In the genomic region with DNA sequence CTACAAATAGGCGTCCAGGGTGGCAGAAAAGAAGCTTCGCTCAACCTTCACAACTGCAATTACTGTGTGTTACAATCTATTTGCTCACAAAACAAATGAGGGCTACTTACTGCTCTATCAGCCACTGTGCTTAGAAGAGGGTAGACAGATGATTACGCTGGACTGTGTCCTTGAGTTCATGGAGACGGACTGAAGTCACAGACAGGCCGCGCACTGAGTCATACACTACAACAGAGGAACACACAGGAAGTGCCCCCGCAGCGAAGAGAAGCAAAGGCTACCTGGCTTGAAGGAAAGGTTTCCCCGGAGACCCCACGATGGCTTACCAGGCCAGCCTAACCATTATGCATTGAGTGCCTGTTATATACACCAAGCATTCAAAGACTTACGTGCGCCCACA, we compare ENCODE assay signal across 1 cellular context.
TF ChIP-seq lines count a peak whose summit lies in the region.

No MANE protein-coding gene starts in this region.

TF ChIP-seq in HepG2, 621 proteins besides CTCF, POLR2A, EP300 and RAD21 (continued from another document and continues in another):
- TF ChIP-seq FOXJ3 (CRISPR knock-in tag; IDR thresholded peaks at IDR 0.05; ENCODE audit: borderline replicate concordance) (no peak), HMG20A (CRISPR knock-in tag; IDR thresholded peaks at IDR 0.05; ENCODE audit: borderline replicate concordance) (peak; percentile 50; the same call in 1 of the 2 replicates), RXRB (CRISPR knock-in tag; IDR thresholded peaks at IDR 0.05; ENCODE audit: borderline replicate concordance) (peak; percentile 71; the same call in 1 of the 2 replicates), ZNF501 (CRISPR knock-in tag; IDR thresholded peaks at IDR 0.05) (peak; percentile 49; the same call in 1 of the 2 replicates), KLF11 (CRISPR knock-in tag; IDR thresholded peaks at IDR 0.05) (no peak), KAT8 (CRISPR knock-in tag; IDR thresholded peaks at IDR 0.05) (0 out of 2 replicates have a peak, but pooled peaks have one; percentile 46), JUN (CRISPR knock-in tag; IDR thresholded peaks at IDR 0.05) (no peak), ARNTL (CRISPR knock-in tag; IDR thresholded peaks at IDR 0.05) (no peak), FOXA1 (IDR thresholded peaks at IDR 0.05) (no peak), FOXA1 (CRISPR knock-in tag; IDR thresholded peaks at IDR 0.05) (peak; percentile 45; the same call in 1 of the 2 replicates), ZNF34 (CRISPR knock-in tag; IDR thresholded peaks at IDR 0.05; ENCODE audit: borderline replicate concordance) (0 out of 2 replicates have a peak, but pooled peaks have one; percentile 49), ZNF644 (CRISPR knock-in tag; IDR thresholded peaks at IDR 0.05; ENCODE audit: low read depth) (no peak), TCF12 (IDR thresholded peaks at IDR 0.05) (no peak), TCF12 (CRISPR knock-in tag; IDR thresholded peaks at IDR 0.05) (no peak), PAX8 (CRISPR knock-in tag; IDR thresholded peaks at IDR 0.05; ENCODE audit: borderline replicate concordance) (no peak), NCOR1 (IDR thresholded peaks at IDR 0.05; ENCODE audit: borderline replicate concordance, low read length) (peak; percentile 39; the same call in 1 of the 2 replicates), ZNF790 (CRISPR knock-in tag; IDR thresholded peaks at IDR 0.05; ENCODE audit: borderline replicate concordance) (no peak), IRF2 (CRISPR knock-in tag; IDR thresholded peaks at IDR 0.05) (0 out of 2 replicates have a peak, but pooled peaks have one; percentile 39), TBX2 (CRISPR knock-in tag; IDR thresholded peaks at IDR 0.05; ENCODE audit: borderline replicate concordance) (peak; percentile 45), KMT2A (CRISPR knock-in tag; IDR thresholded peaks at IDR 0.05) (peak; percentile 73; the same call in 1 of the 2 replicates), MTF1 (CRISPR knock-in tag; IDR thresholded peaks at IDR 0.05) (no peak), HNF4A (CRISPR knock-in tag; IDR thresholded peaks at IDR 0.05) (peak; percentile 83), NONO (IDR thresholded peaks at IDR 0.05) (no peak), NONO (CRISPR knock-in tag; conservative IDR thresholded peaks at IDR 0.05) (0 out of 2 replicates have a peak, but pooled peaks have one; percentile 37), ARNT2 (CRISPR knock-in tag; IDR thresholded peaks at IDR 0.05; ENCODE audit: low read depth) (0 out of 2 replicates have a peak, but pooled peaks have one; percentile 39), PHF21A (CRISPR knock-in tag; IDR thresholded peaks at IDR 0.05) (peak; percentile 66; the same call in 1 of the 2 replicates), SIX1 (CRISPR knock-in tag; IDR thresholded peaks at IDR 0.05; ENCODE audit: borderline replicate concordance) (no peak)
- TF ChIP-seq, protein P1, sequence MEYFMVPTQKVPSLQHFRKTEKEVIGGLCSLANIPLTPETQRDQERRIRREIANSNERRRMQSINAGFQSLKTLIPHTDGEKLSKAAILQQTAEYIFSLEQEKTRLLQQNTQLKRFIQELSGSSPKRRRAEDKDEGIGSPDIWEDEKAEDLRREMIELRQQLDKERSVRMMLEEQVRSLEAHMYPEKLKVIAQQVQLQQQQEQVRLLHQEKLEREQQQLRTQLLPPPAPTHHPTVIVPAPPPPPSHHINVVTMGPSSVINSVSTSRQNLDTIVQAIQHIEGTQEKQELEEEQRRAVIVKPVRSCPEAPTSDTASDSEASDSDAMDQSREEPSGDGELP (IDR thresholded peaks at IDR 0.05; ENCODE audit: borderline replicate concordance, low read depth): peak; percentile 12; the same call in 1 of the 2 replicates
- TF ChIP-seq, protein P2, sequence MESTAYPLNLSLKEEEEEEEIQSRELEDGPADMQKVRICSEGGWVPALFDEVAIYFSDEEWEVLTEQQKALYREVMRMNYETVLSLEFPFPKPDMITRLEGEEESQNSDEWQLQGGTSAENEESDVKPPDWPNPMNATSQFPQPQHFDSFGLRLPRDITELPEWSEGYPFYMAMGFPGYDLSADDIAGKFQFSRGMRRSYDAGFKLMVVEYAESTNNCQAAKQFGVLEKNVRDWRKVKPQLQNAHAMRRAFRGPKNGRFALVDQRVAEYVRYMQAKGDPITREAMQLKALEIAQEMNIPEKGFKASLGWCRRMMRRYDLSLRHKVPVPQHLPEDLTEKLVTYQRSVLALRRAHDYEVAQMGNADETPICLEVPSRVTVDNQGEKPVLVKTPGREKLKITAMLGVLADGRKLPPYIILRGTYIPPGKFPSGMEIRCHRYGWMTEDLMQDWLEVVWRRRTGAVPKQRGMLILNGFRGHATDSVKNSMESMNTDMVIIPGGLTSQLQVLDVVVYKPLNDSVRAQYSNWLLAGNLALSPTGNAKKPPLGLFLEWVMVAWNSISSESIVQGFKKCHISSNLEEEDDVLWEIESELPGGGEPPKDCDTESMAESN (CRISPR knock-in tag; conservative IDR thresholded peaks at IDR 0.05): peak; percentile 62; the same call in 1 of the 2 replicates
- TF ChIP-seq, protein P3, sequence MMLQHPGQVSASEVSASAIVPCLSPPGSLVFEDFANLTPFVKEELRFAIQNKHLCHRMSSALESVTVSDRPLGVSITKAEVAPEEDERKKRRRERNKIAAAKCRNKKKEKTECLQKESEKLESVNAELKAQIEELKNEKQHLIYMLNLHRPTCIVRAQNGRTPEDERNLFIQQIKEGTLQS (CRISPR knock-in tag; IDR thresholded peaks at IDR 0.05): peak; percentile 79
- TF ChIP-seq, protein P4, sequence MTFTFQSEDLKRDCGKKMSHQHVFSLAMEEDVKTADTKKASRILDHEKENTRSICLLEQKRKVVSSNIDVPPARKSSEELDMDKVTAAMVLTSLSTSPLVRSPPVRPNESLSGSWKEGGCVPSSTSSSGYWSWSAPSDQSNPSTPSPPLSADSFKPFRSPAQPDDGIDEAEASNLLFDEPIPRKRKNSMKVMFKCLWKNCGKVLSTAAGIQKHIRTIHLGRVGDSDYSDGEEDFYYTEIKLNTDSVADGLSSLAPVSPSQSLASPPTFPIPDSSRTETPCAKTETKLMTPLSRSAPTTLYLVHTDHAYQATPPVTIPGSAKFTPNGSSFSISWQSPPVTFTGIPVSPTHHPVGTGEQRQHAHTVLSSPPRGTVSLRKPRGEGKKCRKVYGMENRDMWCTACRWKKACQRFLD (CRISPR knock-in tag; IDR thresholded peaks at IDR 0.05; ENCODE audit: borderline replicate concordance): no peak
- TF ChIP-seq, protein P5, sequence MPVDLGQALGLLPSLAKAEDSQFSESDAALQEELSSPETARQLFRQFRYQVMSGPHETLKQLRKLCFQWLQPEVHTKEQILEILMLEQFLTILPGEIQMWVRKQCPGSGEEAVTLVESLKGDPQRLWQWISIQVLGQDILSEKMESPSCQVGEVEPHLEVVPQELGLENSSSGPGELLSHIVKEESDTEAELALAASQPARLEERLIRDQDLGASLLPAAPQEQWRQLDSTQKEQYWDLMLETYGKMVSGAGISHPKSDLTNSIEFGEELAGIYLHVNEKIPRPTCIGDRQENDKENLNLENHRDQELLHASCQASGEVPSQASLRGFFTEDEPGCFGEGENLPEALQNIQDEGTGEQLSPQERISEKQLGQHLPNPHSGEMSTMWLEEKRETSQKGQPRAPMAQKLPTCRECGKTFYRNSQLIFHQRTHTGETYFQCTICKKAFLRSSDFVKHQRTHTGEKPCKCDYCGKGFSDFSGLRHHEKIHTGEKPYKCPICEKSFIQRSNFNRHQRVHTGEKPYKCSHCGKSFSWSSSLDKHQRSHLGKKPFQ (CRISPR knock-in tag; IDR thresholded peaks at IDR 0.05; ENCODE audit: insufficient replicate concordance): no peak
- TF ChIP-seq, protein P6, sequence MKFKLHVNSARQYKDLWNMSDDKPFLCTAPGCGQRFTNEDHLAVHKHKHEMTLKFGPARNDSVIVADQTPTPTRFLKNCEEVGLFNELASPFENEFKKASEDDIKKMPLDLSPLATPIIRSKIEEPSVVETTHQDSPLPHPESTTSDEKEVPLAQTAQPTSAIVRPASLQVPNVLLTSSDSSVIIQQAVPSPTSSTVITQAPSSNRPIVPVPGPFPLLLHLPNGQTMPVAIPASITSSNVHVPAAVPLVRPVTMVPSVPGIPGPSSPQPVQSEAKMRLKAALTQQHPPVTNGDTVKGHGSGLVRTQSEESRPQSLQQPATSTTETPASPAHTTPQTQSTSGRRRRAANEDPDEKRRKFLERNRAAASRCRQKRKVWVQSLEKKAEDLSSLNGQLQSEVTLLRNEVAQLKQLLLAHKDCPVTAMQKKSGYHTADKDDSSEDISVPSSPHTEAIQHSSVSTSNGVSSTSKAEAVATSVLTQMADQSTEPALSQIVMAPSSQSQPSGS (CRISPR knock-in tag; IDR thresholded peaks at IDR 0.05): peak; percentile 65; the same call in 1 of the 2 replicates
- TF ChIP-seq, protein P7, sequence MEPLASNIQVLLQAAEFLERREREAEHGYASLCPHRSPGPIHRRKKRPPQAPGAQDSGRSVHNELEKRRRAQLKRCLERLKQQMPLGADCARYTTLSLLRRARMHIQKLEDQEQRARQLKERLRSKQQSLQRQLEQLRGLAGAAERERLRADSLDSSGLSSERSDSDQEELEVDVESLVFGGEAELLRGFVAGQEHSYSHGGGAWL (CRISPR knock-in tag; IDR thresholded peaks at IDR 0.05): no peak
- TF ChIP-seq, protein P8, sequence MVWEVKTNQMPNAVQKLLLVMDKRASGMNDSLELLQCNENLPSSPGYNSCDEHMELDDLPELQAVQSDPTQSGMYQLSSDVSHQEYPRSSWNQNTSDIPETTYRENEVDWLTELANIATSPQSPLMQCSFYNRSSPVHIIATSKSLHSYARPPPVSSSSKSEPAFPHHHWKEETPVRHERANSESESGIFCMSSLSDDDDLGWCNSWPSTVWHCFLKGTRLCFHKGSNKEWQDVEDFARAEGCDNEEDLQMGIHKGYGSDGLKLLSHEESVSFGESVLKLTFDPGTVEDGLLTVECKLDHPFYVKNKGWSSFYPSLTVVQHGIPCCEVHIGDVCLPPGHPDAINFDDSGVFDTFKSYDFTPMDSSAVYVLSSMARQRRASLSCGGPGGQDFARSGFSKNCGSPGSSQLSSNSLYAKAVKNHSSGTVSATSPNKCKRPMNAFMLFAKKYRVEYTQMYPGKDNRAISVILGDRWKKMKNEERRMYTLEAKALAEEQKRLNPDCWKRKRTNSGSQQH (CRISPR knock-in tag; IDR thresholded peaks at IDR 0.05; ENCODE audit: low read depth): no peak
- TF ChIP-seq, protein P9, sequence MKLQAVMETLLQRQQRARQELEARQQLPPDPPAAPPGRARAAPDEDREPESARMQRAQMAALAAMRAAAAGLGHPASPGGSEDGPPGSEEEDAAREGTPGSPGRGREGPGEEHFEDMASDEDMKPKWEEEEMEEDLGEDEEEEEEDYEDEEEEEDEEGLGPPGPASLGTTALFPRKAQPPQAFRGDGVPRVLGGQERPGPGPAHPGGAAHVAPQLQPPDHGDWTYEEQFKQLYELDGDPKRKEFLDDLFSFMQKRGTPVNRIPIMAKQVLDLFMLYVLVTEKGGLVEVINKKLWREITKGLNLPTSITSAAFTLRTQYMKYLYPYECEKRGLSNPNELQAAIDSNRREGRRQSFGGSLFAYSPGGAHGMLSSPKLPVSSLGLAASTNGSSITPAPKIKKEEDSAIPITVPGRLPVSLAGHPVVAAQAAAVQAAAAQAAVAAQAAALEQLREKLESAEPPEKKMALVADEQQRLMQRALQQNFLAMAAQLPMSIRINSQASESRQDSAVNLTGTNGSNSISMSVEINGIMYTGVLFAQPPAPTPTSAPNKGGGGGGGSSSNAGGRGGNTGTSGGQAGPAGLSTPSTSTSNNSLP (IDR thresholded peaks at IDR 0.05; ENCODE audit: low read depth, low read length): peak; percentile 41
- TF ChIP-seq, protein P10, sequence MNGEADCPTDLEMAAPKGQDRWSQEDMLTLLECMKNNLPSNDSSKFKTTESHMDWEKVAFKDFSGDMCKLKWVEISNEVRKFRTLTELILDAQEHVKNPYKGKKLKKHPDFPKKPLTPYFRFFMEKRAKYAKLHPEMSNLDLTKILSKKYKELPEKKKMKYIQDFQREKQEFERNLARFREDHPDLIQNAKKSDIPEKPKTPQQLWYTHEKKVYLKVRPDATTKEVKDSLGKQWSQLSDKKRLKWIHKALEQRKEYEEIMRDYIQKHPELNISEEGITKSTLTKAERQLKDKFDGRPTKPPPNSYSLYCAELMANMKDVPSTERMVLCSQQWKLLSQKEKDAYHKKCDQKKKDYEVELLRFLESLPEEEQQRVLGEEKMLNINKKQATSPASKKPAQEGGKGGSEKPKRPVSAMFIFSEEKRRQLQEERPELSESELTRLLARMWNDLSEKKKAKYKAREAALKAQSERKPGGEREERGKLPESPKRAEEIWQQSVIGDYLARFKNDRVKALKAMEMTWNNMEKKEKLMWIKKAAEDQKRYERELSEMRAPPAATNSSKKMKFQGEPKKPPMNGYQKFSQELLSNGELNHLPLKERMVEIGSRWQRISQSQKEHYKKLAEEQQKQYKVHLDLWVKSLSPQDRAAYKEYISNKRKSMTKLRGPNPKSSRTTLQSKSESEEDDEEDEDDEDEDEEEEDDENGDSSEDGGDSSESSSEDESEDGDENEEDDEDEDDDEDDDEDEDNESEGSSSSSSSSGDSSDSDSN (CRISPR knock-in tag; IDR thresholded peaks at IDR 0.05): 0 out of 2 replicates have a peak, but pooled peaks have one; percentile 29
- TF ChIP-seq, protein P11, sequence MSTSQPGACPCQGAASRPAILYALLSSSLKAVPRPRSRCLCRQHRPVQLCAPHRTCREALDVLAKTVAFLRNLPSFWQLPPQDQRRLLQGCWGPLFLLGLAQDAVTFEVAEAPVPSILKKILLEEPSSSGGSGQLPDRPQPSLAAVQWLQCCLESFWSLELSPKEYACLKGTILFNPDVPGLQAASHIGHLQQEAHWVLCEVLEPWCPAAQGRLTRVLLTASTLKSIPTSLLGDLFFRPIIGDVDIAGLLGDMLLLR (CRISPR knock-in tag; IDR thresholded peaks at IDR 0.05): no peak
- TF ChIP-seq, protein P12, sequence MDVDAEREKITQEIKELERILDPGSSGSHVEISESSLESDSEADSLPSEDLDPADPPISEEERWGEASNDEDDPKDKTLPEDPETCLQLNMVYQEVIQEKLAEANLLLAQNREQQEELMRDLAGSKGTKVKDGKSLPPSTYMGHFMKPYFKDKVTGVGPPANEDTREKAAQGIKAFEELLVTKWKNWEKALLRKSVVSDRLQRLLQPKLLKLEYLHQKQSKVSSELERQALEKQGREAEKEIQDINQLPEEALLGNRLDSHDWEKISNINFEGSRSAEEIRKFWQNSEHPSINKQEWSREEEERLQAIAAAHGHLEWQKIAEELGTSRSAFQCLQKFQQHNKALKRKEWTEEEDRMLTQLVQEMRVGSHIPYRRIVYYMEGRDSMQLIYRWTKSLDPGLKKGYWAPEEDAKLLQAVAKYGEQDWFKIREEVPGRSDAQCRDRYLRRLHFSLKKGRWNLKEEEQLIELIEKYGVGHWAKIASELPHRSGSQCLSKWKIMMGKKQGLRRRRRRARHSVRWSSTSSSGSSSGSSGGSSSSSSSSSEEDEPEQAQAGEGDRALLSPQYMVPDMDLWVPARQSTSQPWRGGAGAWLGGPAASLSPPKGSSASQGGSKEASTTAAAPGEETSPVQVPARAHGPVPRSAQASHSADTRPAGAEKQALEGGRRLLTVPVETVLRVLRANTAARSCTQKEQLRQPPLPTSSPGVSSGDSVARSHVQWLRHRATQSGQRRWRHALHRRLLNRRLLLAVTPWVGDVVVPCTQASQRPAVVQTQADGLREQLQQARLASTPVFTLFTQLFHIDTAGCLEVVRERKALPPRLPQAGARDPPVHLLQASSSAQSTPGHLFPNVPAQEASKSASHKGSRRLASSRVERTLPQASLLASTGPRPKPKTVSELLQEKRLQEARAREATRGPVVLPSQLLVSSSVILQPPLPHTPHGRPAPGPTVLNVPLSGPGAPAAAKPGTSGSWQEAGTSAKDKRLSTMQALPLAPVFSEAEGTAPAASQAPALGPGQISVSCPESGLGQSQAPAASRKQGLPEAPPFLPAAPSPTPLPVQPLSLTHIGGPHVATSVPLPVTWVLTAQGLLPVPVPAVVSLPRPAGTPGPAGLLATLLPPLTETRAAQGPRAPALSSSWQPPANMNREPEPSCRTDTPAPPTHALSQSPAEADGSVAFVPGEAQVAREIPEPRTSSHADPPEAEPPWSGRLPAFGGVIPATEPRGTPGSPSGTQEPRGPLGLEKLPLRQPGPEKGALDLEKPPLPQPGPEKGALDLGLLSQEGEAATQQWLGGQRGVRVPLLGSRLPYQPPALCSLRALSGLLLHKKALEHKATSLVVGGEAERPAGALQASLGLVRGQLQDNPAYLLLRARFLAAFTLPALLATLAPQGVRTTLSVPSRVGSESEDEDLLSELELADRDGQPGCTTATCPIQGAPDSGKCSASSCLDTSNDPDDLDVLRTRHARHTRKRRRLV (CRISPR knock-in tag; IDR thresholded peaks at IDR 0.05): no peak
